Comparison of ENCODE assay signal across 8 cellular contexts in the genomic region with DNA sequence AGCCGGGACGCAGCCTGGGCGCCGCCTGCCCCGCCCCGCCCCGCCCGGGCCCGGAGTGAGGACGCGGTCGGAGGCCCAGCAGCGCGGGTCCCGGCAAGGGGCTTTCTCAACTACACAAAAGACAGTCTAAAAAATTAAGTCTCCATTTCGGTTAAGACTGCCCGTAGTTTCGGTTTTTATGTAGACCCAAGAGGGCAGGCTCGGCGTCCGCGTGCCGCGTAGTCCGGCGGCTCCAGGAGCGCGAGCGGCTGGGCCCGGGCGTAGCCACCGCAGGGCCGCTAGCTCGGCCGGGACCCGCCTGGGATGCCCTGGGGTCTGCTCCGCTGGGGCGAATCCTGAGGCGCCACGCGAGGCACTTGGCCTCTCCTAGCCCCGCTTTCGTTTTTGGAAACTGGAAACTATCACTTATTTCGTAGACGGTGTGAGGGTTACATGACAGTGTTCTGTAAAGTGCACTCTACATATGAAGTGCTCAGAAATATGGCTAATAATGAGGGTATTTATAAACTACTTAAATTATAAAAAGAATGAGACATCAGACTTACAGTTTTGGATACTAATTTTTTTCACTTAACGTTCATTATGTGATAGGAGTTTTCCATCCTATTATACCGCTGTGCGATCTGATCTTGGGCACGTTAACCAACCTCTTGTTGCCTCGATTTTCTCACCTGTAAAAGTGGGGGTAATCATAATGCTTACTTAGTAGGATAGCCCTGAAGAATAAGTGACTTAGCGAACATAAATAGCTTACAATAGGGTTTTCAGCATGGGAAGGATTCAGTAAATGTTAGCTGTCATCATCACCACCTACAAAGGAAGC. TPM values are rescaled to one million over a fixed set of nuclear protein-coding genes. Genes with fewer than 3 reads are reported as not detected.
DNase-seq lines count a peak whose midpoint lies in the region; ATAC-seq and TF ChIP-seq lines count a peak whose summit lies in the region.

No MANE protein-coding gene starts in this region.

- no peak overlapping the region for H2AK5ac ChIP-seq in IMR-90 (ENCODE audit: low read depth, low read length)

- H4K8ac ChIP-seq in IMR-90 (ENCODE audit: low read depth in 2 of 2, low read length in 2 of 2): peak overlapping the region; percentile 23 to 84; a peak in 3 of 4 replicates

- 0% methylated on average over 7 of the region's 51 CpGs; no CpG with 5 or more reads in 1 of the 2 experiments for WGBS in IMR-90 (ENCODE audit: extremely low coverage in 2 of 2, insufficient read length in 1 of 2), 2 experiments

- peak; percentile 57 for ATAC-seq in GM21529 (IDR thresholded peaks at IDR 0.05; ENCODE audit: unreplicated experiment)
- peak; percentile 75 for ATAC-seq in IMR-90 (ENCODE audit: low read depth)
- ATAC-seq in activated CD4-positive, alpha-beta T cell treated with anti-CD3 and anti-CD28 coated beads for 36 hours: peak; percentile 63
- ATAC-seq in lower lobe of right lung: peak; percentile 79 to 85

- CTCF ChIA-PET in IMR-90 (lab: Yijun Ruan, JAX): interaction anchor here (0.6 to 1.5 kb wide), 2 partner anchors 9 to 177 kb away, joined by 3 read pairs; no protein-coding TSS in a partner anchor
- CTCF ChIA-PET in activated CD4-positive, alpha-beta T cell treated with anti-CD3 and anti-CD28 coated beads for 36 hours (lab: Charles Lee): interaction anchor here (1.5 to 3.8 kb wide), 3 partner anchors 10 to 78 kb away, joined by 4 to 15 read pairs (median 8); no protein-coding TSS in a partner anchor

- H3K4me2 ChIP-seq in IMR-90 (ENCODE audit: low read depth, low read length): peak overlapping the region; percentile 97

- H3K36me3 ChIP-seq in IMR-90 (ENCODE audit: control insufficient read depth, insufficient read depth, low read length): no peaks in the 10 kb centered on the region
- no peaks in the 10 kb centered on the region for H3K36me3 ChIP-seq in lower lobe of right lung

- no peaks in the 10 kb centered on the region for H3K9me3 ChIP-seq in IMR-90 (ENCODE audit: control insufficient read depth, insufficient read depth, low read length)
- no peaks in the 10 kb centered on the region for H3K9me3 ChIP-seq in lower lobe of right lung

- peaks cover 24% of the 10 kb centered on the region for H3K9me1 ChIP-seq in IMR-90 (ENCODE audit: insufficient read depth, low read length)

- peak overlapping the region; percentile 74 for H3K4me3 Mint-ChIP-seq in activated CD4-positive, alpha-beta T cell treated with anti-CD3 and anti-CD28 coated beads for 36 hours

- H3K27me3 Mint-ChIP-seq in activated CD4-positive, alpha-beta T cell treated with anti-CD3 and anti-CD28 coated beads for 36 hours: peaks cover 16% of the 10 kb centered on the region

- no peak overlapping the region for H2BK15ac ChIP-seq in IMR-90 (ENCODE audit: low read depth, low read length)

- no peak for TF ChIP-seq POLR2A in IMR-90 (IDR thresholded peaks at IDR 0.05; ENCODE audit: low read depth, low read length)

- intact Hi-C loops in IMR-90 (cut with micrococcal nuclease) (no loop called here), dorsolateral prefrontal cortex (cut with DNase I) (no loop called here), lower lobe of right lung (cut with DNase I) (no loop called here)
- intact Hi-C loops in activated CD4-positive, alpha-beta T cell treated with anti-CD3 and anti-CD28 coated beads for 36 hours (cut with DNase I, micrococcal nuclease): loop anchor here in 1 of 2 experiments (1.0 kb wide), 3 partner anchors 30 to 177 kb away; a partner anchor contains a TSS

- H3K18ac ChIP-seq in IMR-90 (ENCODE audit: low read depth, low read length): 0 out of 2 replicates have a peak overlapping the region, but pooled peaks have one; percentile 43

- no peak overlapping the region for H2AK9ac ChIP-seq in IMR-90 (replicated peaks; ENCODE audit: low read depth, low read length, poor library complexity)

- H3K56ac ChIP-seq in IMR-90 (ENCODE audit: extremely low read depth, insufficient read depth, low read length): peak overlapping the region; percentile 43; the same call in 1 of the 2 replicates

- H4K5ac ChIP-seq in IMR-90 (ENCODE audit: low read depth, low read length): 0 out of 2 replicates have a peak overlapping the region, but pooled peaks have one; percentile 74

- H3K27ac ChIP-seq in IMR-90 (ENCODE audit: insufficient read depth, low read length) (peak overlapping the region; percentile 72; the same call in 1 of the 2 replicates), dorsolateral prefrontal cortex (peak overlapping the region in 37 of 59 donors; percentile 4 to 79 (median 48)), lower lobe of right lung (peak overlapping the region; percentile 88)

- TF ChIP-seq RAD21 in IMR-90 (IDR thresholded peaks at IDR 0.05; ENCODE audit: low read length): no peak

- H2BK5ac ChIP-seq in IMR-90 (ENCODE audit: low read depth, low read length, poor library complexity, severe bottlenecking): no peak overlapping the region

- no peaks in the 10 kb centered on the region for H3K36me3 Mint-ChIP-seq in activated CD4-positive, alpha-beta T cell treated with anti-CD3 and anti-CD28 coated beads for 36 hours (ENCODE audit: low read depth)

- no peak overlapping the region for H3K4ac ChIP-seq in IMR-90 (ENCODE audit: low read depth, low read length)

- TF ChIP-seq CTCF in IMR-90 (conservative IDR thresholded peaks at IDR 0.05; ENCODE audit: low read depth, low read length): no peak
- TF ChIP-seq CTCF in dorsolateral prefrontal cortex (IDR thresholded peaks at IDR 0.05 in 54 of 56, conservative IDR thresholded peaks at IDR 0.05 in 2 of 56; ENCODE audit: low read depth in 1 of 56, partially characterized antibody in 56 of 56): no peak
- no peak for TF ChIP-seq CTCF in lower lobe of right lung (IDR thresholded peaks at IDR 0.05)

- no peak overlapping the region for H2BK20ac ChIP-seq in IMR-90 (ENCODE audit: low read depth, low read length)

- H3K27me3 ChIP-seq in IMR-90 (ENCODE audit: control insufficient read depth, insufficient read depth, low read length): no peaks in the 10 kb centered on the region
- no peaks in the 10 kb centered on the region for H3K27me3 ChIP-seq in dorsolateral prefrontal cortex
- H3K27me3 ChIP-seq in lower lobe of right lung (ENCODE audit: low read depth): no peaks in the 10 kb centered on the region

- peaks cover 5 to 23% of the 10 kb centered on the region in 2 experiments; a peak in 3 of 4 replicates for H3K79me1 ChIP-seq in IMR-90 (ENCODE audit: low read depth in 1 of 2, low read length in 2 of 2)

- H3K9me3 Mint-ChIP-seq in activated CD4-positive, alpha-beta T cell treated with anti-CD3 and anti-CD28 coated beads for 36 hours (ENCODE audit: low read depth): no peaks in the 10 kb centered on the region

- in situ Hi-C loops in IMR-90 (cut with MboI; ENCODE audit: low sequenced_read_pairs): no loop called here

- no peaks in the 10 kb centered on the region; the same call in 1 of the 2 replicates for H4K20me1 ChIP-seq in IMR-90 (ENCODE audit: insufficient read depth, low read length)

- H3K4me3 ChIP-seq in GM08714 (ENCODE audit: low read length) (peak overlapping the region; percentile 97), IMR-90 (ENCODE audit: insufficient read depth, low read depth, low read length) (peak overlapping the region; percentile 95), dorsolateral prefrontal cortex (peak overlapping the region; percentile 59 to 100 (median 79)), lower lobe of right lung (peak overlapping the region; percentile 88)

- no peak overlapping the region for H2BK120ac ChIP-seq in IMR-90 (ENCODE audit: low read depth, low read length)

- DNase-seq in IMR-90 (peak; percentile 31), dorsolateral prefrontal cortex (peak in 4 of 10 donors; percentile 13 to 52 (median 42)), lower lobe of right lung (peak; percentile 68), kidney glomerular epithelial cell (lab: John Stamatoyannopoulos, UW) (no peak)
- peak; percentile 64 for DNase-seq in activated CD4-positive, alpha-beta T cell treated with anti-CD3 and anti-CD28 coated beads for 36 hours
- peak; percentile 16 for DNase-seq in stimulated activated CD8-positive, alpha-beta memory T cell treated with anti-CD3 and anti-CD28 coated beads, Interleukin-4, amount 100 ng/mL, for 24 hours (ENCODE audit: low read depth)

- H3K23ac ChIP-seq in IMR-90 (ENCODE audit: low read depth, low read length): peak overlapping the region; percentile 87; the same call in 1 of the 2 replicates

- dilution Hi-C loops in IMR-90 (cut with HindIII; ENCODE audit: low sequenced_read_pairs, unreplicated experiment): no loop called here

- H4K91ac ChIP-seq in IMR-90 (ENCODE audit: insufficient read depth, low read depth, low read length): no peak overlapping the region

- POLR2A ChIA-PET in IMR-90 (lab: Charles Lee; ENCODE audit: unreplicated experiment): interaction anchor here (0.6 kb wide), 1 partner anchor 1041 kb away, joined by 5 read pairs; no protein-coding TSS in a partner anchor
- POLR2A ChIA-PET in activated CD4-positive, alpha-beta T cell treated with anti-CD3 and anti-CD28 coated beads for 36 hours (lab: Charles Lee): interaction anchor here (0.6 to 1.2 kb wide), 3 partner anchors 23 to 826 kb away, joined by 4 to 6 read pairs (median 5); a partner anchor contains a TSS

- peak overlapping the region; percentile 37 for H3K27ac Mint-ChIP-seq in activated CD4-positive, alpha-beta T cell treated with anti-CD3 and anti-CD28 coated beads for 36 hours

- peak overlapping the region; percentile 77; the same call in 1 of the 2 replicates for H3K14ac ChIP-seq in IMR-90 (replicated peaks; ENCODE audit: low read depth, low read length)

- peaks cover 49% of the 10 kb centered on the region for H3K4me1 Mint-ChIP-seq in activated CD4-positive, alpha-beta T cell treated with anti-CD3 and anti-CD28 coated beads for 36 hours

- no TSS peak for BruUV-seq in IMR-90 (replicated peaks; lab: Mats Ljungman, UMichigan)

- H3K4me1 ChIP-seq in IMR-90 (ENCODE audit: control insufficient read depth, insufficient read depth, low read length) (peaks cover 17% of the 10 kb centered on the region), lower lobe of right lung (peaks cover 50% of the 10 kb centered on the region)

- H2AFZ ChIP-seq in IMR-90 (replicated peaks; ENCODE audit: low read length, poor library complexity): peak overlapping the region; percentile 98

- peak overlapping the region; percentile 90 for H3K9ac ChIP-seq in IMR-90 (ENCODE audit: low read depth, low read length)

RNA-seq across cellular contexts. Expression of a gene that starts 0.6 kb away (rescaled TPM):
- total RNA-seq in IMR-90 (2012; rRNA removed) (32.3 and 35.8 TPM in 2 replicates), dorsolateral prefrontal cortex (10 to 100 TPM; 19.9 to 63.4 (median 43.2) TPM), lower lobe of right lung (106 TPM)
- polyA plus RNA-seq in IMR-90 (2012; rRNA removed): 47.1 and 50.8 TPM in 2 replicates
- 32.2 and 46.4 TPM in 2 replicates for polyA plus RNA-seq in IMR-90 (2012; cell fraction: cytosol; rRNA removed)
- 8.3 and 20.3 TPM in 2 replicates for polyA plus RNA-seq in IMR-90 (2012; cell fraction: nucleus; rRNA removed; ENCODE audit: low replicate concordance)
- total RNA-seq in activated CD4-positive, alpha-beta T cell treated with anti-CD3 and anti-CD28 coated beads for 36 hours: 10 to 100 TPM; 16.0 to 31.2 TPM

RNA-seq across cellular contexts. Expression of a gene that starts 29.7 kb away (rescaled TPM):
- 59.5 and 66.4 TPM in 2 replicates for total RNA-seq in IMR-90 (2012; rRNA removed)
- polyA plus RNA-seq in IMR-90 (2012; rRNA removed): 24.2 and 34.2 TPM in 2 replicates
- polyA plus RNA-seq in IMR-90 (2012; cell fraction: cytosol; rRNA removed): 8.0 and 13.1 TPM in 2 replicates
- polyA plus RNA-seq in IMR-90 (2012; cell fraction: nucleus; rRNA removed; ENCODE audit: low replicate concordance): 10.3 and 43.3 TPM in 2 replicates
- 10 to 100 TPM; 76.9 to 77.1 TPM for total RNA-seq in activated CD4-positive, alpha-beta T cell treated with anti-CD3 and anti-CD28 coated beads for 36 hours
- total RNA-seq in dorsolateral prefrontal cortex: 10 to 100 TPM; 52.0 to 94.0 (median 71.9) TPM
- 43.3 TPM for total RNA-seq in lower lobe of right lung
